ENCODE assay signal across 8 cellular contexts in the genomic region with DNA sequence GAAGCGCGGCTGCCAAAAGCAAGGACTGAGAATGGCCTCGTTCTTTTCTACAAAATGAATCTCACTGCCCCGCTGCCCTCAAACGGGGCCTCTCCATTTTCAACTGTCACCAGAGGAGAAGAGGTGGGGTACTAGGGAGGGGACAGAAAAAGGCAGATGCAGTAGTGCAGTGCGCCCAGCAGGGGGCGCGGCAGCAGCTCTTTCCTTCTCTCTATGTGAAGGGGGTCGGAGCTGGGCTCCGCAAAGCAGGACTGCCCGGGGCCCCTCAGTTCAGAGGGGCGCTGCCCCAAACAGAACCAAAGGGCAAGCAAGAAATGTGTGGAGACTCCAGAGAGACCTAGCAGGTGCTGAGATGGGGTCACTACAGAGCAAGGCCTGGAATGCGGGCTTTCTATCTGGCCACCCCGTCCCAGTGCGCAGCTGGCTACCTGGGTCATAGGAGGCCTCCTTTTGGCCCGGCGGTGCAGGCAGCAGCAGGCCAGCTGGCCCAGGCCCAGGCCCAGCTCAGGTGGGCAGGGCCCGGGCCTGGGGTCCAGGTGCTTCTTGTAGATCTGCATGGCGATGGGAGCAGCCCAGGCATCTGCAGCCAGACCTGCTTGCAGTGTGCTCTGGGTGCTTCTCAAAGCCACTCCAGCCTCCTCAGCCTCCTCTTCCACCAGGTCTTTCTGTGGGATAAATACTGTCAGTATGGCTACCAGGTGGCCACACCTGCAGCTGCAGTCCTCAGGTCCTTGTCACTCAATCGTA. TPM values are rescaled to one million over a fixed set of nuclear protein-coding genes. Genes with fewer than 3 reads are reported as not detected.
DNase-seq lines count a peak whose midpoint lies in the region; ATAC-seq and TF ChIP-seq lines count a peak whose summit lies in the region.

No MANE protein-coding gene starts in this region.

- peak overlapping the region; percentile 18 to 85 (median 72) for H3K27ac Mint-ChIP-seq in CD14-positive monocyte

- H3K4me3 Mint-ChIP-seq in CD14-positive monocyte: no peak overlapping the region

- H3K4me2 ChIP-seq in hepatocyte: no peak overlapping the region

- TF ChIP-seq CTCF in CD14-positive monocyte (IDR thresholded peaks at IDR 0.05): peak; percentile 90
- TF ChIP-seq CTCF in GM20000 (IDR thresholded peaks at IDR 0.05; ENCODE audit: extremely low read depth, missing control alignments): peak; percentile 29
- peak; percentile 71 to 94 (median 88) for TF ChIP-seq CTCF in ascending aorta (IDR thresholded peaks at IDR 0.05)
- peak; percentile 58 for TF ChIP-seq CTCF in hepatocyte (IDR thresholded peaks at IDR 0.05; ENCODE audit: poor library complexity)

- H3K27me3 Mint-ChIP-seq in CD14-positive monocyte (ENCODE audit: low read depth in 3 of 3): peaks cover 0 to 50% (median 0%) of the 10 kb centered on the region in 3 donors

- no peaks in the 10 kb centered on the region for H3K27me3 ChIP-seq in ascending aorta
- H3K27me3 ChIP-seq in hepatocyte: no peaks in the 10 kb centered on the region

- peaks cover 32 to 58% of the 10 kb centered on the region in 2 donors for H3K36me3 Mint-ChIP-seq in CD14-positive monocyte

- H3K9me3 ChIP-seq in ascending aorta (no peaks in the 10 kb centered on the region), hepatocyte (ENCODE audit: low read depth) (no peaks in the 10 kb centered on the region)

- no peaks in the 10 kb centered on the region for H3K79me2 ChIP-seq in hepatocyte

- H3K27ac ChIP-seq in ascending aorta: no peak overlapping the region
- no peak overlapping the region for H3K27ac ChIP-seq in hepatocyte

- no peak for DNase-seq in CD14-positive monocyte (ENCODE audit: low spot score)
- peak; percentile 59 for DNase-seq in GM20000 (ENCODE audit: low spot score)
- peak; percentile 31 for DNase-seq in RPMI8226
- DNase-seq in ascending aorta (ENCODE audit: low spot score in 2 of 2): no peak
- peak; percentile 56 for DNase-seq in hepatocyte (ENCODE audit: low spot score)
- DNase-seq in stimulated activated CD4-positive, alpha-beta T cell treated with anti-CD3 and anti-CD28 coated beads, Interleukin-4, amount 100 ng/mL, for 48 hours (ENCODE audit: low read depth in 2 of 2): peak; percentile 20 to 30

- ATAC-seq in GM18861 (IDR thresholded peaks at IDR 0.05; ENCODE audit: unreplicated experiment): no peak
- no peak for ATAC-seq in GM18511 (IDR thresholded peaks at IDR 0.05; ENCODE audit: unreplicated experiment)

- peaks cover 30% of the 10 kb centered on the region for H3K4me1 Mint-ChIP-seq in CD14-positive monocyte

- 83% methylated on average over 20 of the region's 20 CpGs for WGBS in hepatocyte (ENCODE audit: low lambda C conversion rate, missing lambda C conversion rate)

- no peaks in the 10 kb centered on the region for H3K9me2 ChIP-seq in hepatocyte (replicated peaks; ENCODE audit: insufficient read depth)

- H3K4me1 ChIP-seq in ascending aorta (no peaks in the 10 kb centered on the region), hepatocyte (ENCODE audit: insufficient read depth) (no peaks in the 10 kb centered on the region)

- intact Hi-C loops in CD14-positive monocyte (cut with micrococcal nuclease): loop anchor here (5.0 to 10.0 kb wide), 3 partner anchors 39 to 81 kb away; partner anchors contain the start of genes HCFC1 (in 1 of the 2), MECP2 (in 1 of the 2) and TMEM187 (in 1 of the 2)
- intact Hi-C loops in ascending aorta (cut with DNase I): loop anchor here (2.0 kb wide), 1 partner anchor 37 kb away; no protein-coding TSS in a partner anchor

- H3K4me3 ChIP-seq in ascending aorta (no peak overlapping the region), hepatocyte (no peak overlapping the region)

- no peak overlapping the region for H2AFZ ChIP-seq in hepatocyte

- H3K36me3 ChIP-seq in ascending aorta (peaks cover 13 to 15% of the 10 kb centered on the region in 2 donors), hepatocyte (replicated peaks; ENCODE audit: insufficient read depth, low read depth) (no peaks in the 10 kb centered on the region)

- H3K9me3 Mint-ChIP-seq in CD14-positive monocyte: peaks cover 0 to 3% (median 0%) of the 10 kb centered on the region in 7 donors

- no peaks in the 10 kb centered on the region for H4K20me1 ChIP-seq in hepatocyte (ENCODE audit: insufficient read depth, poor library complexity, severe bottlenecking)

RNA-seq across cellular contexts. Expression of gene IRAK1, which starts 5.9 kb away (rescaled TPM):
- polyA plus RNA-seq in CD14-positive monocyte: 10 to 100 TPM; 47.8 to 49.5 TPM
- 105 TPM for total RNA-seq in ascending aorta
- total RNA-seq in hepatocyte: 44.1 TPM in 2 replicates
- polyA plus RNA-seq in hepatocyte: 99.4 and 112 TPM in 2 replicates

RNA-seq across cellular contexts. Expression of gene TMEM187, which starts 41.2 kb away (rescaled TPM):
- polyA plus RNA-seq in CD14-positive monocyte (1 to 10 TPM; 2.8 to 4.9 TPM), hepatocyte (8.0 and 12.1 TPM in 2 replicates)
- total RNA-seq in ascending aorta (4.4 TPM), hepatocyte (7.4 and 8.7 TPM in 2 replicates)

RNA-seq across cellular contexts. Expression of gene HCFC1, which starts 42.2 kb away (rescaled TPM):
- polyA plus RNA-seq in CD14-positive monocyte: 1 to 10 TPM; 1.9 to 3.8 TPM
- total RNA-seq in ascending aorta: 91.4 TPM
- 11.6 and 25.0 TPM in 2 replicates for total RNA-seq in hepatocyte
- polyA plus RNA-seq in hepatocyte: 16.7 and 18.9 TPM in 2 replicates

Comparison
In these comparisons a context has a peak if more than half of its experiments do, and no peak if none do; other contexts are left out.
1. DNase-seq: peak in GM20000 (single experiment), RPMI8226 (single experiment), hepatocyte (single experiment) and stimulated activated CD4-positive, alpha-beta T cell treated with anti-CD3 and anti-CD28 coated beads, Interleukin-4, amount 100 ng/mL, for 48 hours (2 of 2); none in CD14-positive monocyte (single experiment) and ascending aorta (0 of 2).
2. CTCF ChIP-seq: peak in every context shown above with its lines; median percentile 90 in CD14-positive monocyte; 88 in ascending aorta; 58 in hepatocyte; 29 in GM20000.